In genomic region chr5:72237879-72238278, GRCh38 we compare ENCODE assay signal across 1 cellular context.
TF ChIP-seq lines count a peak whose summit lies in the region.

No MANE protein-coding gene starts in this region.

TF ChIP-seq in GM23338, 12 proteins besides CTCF, POLR2A, EP300 and RAD21 (continued from another document):
- TF ChIP-seq, protein P1, sequence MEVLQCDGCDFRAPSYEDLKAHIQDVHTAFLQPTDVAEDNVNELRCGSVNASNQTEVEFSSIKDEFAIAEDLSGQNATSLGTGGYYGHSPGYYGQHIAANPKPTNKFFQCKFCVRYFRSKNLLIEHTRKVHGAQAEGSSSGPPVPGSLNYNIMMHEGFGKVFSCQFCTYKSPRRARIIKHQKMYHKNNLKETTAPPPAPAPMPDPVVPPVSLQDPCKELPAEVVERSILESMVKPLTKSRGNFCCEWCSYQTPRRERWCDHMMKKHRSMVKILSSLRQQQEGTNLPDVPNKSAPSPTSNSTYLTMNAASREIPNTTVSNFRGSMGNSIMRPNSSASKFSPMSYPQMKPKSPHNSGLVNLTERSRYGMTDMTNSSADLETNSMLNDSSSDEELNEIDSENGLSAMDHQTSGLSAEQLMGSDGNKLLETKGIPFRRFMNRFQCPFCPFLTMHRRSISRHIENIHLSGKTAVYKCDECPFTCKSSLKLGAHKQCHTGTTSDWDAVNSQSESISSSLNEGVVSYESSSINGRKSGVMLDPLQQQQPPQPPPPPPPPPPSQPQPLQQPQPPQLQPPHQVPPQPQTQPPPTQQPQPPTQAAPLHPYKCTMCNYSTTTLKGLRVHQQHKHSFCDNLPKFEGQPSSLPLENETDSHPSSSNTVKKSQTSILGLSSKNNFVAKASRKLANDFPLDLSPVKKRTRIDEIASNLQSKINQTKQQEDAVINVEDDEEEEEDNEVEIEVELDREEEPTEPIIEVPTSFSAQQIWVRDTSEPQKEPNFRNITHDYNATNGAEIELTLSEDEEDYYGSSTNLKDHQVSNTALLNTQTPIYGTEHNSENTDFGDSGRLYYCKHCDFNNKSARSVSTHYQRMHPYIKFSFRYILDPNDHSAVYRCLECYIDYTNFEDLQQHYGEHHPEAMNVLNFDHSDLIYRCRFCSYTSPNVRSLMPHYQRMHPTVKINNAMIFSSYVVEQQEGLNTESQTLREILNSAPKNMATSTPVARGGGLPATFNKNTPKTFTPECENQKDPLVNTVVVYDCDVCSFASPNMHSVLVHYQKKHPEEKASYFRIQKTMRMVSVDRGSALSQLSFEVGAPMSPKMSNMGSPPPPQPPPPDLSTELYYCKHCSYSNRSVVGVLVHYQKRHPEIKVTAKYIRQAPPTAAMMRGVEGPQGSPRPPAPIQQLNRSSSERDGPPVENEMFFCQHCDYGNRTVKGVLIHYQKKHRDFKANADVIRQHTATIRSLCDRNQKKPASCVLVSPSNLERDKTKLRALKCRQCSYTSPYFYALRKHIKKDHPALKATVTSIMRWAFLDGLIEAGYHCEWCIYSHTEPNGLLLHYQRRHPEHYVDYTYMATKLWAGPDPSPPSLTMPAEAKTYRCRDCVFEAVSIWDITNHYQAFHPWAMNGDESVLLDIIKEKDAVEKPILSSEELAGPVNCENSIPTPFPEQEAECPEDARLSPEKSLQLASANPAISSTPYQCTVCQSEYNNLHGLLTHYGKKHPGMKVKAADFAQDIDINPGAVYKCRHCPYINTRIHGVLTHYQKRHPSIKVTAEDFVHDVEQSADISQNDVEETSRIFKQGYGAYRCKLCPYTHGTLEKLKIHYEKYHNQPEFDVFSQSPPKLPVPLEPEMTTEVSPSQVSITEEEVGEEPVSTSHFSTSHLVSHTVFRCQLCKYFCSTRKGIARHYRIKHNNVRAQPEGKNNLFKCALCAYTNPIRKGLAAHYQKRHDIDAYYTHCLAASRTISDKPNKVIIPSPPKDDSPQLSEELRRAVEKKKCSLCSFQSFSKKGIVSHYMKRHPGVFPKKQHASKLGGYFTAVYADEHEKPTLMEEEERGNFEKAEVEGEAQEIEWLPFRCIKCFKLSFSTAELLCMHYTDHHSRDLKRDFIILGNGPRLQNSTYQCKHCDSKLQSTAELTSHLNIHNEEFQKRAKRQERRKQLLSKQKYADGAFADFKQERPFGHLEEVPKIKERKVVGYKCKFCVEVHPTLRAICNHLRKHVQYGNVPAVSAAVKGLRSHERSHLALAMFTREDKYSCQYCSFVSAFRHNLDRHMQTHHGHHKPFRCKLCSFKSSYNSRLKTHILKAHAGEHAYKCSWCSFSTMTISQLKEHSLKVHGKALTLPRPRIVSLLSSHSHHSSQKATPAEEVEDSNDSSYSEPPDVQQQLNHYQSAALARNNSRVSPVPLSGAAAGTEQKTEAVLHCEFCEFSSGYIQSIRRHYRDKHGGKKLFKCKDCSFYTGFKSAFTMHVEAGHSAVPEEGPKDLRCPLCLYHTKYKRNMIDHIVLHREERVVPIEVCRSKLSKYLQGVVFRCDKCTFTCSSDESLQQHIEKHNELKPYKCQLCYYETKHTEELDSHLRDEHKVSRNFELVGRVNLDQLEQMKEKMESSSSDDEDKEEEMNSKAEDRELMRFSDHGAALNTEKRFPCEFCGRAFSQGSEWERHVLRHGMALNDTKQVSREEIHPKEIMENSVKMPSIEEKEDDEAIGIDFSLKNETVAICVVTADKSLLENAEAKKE (CRISPR knock-in tag; IDR thresholded peaks at IDR 0.05): no peak
- no peak for TF ChIP-seq REST (IDR thresholded peaks at IDR 0.05; ENCODE audit: unreplicated experiment)
- TF ChIP-seq ZNF114 (CRISPR knock-in tag; IDR thresholded peaks at IDR 0.05): no peak
- TF ChIP-seq NANOG (IDR thresholded peaks at IDR 0.05; ENCODE audit: borderline replicate concordance): no peak
TF ChIP-seq in GM23338: peak in this region for 0.
